In the genomic region with DNA sequence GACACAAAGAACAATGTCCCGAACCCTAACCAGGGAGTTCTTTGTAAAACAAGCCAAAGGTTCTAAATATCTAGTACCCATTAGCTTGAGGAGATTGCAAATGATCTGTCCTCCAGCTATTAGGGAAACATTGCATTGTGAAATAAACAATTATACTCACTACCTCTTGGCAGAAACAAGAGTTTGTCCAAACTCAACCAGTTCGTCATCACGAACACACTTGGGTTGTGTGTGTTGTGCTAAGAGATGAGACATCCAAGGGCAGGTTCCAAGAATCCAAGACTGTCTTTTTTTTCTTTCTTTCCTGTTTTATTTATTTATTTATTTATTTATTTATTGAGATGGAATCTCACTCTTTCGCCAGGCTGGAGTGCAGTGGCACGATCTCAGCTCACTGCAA, we compare ENCODE assay signal across 26 cellular contexts.
"Had no signal": no experiment of that assay in that cellular context is flagged by ENCODE, and none has a peak within 500 bp of the region (broad histone marks: within the 10 kb centered on the region; RNA-seq: fewer than 3 reads in every experiment).

No MANE protein-coding gene starts in this region.

- DNase-seq: activated CD4-positive, alpha-beta memory T cell treated with anti-CD3 and anti-CD28 coated beads for 36 hours; activated CD4-positive, alpha-beta T cell treated with anti-CD3 and anti-CD28 coated beads for 36 hours; activated CD4-positive, alpha-beta T cell treated with anti-CD3 and anti-CD28 coated beads, Interleukin-2, amount 10 ng/mL, durations not matched to agents 24 days and 14 days; activated CD4-positive, CD25-positive, alpha-beta regulatory T cell; activated CD4-positive, CD25-positive, alpha-beta regulatory T cell treated with anti-CD3 and anti-CD28 coated beads, Interleukin-2, amount 50 U/mL, for 72 hours; activated CD8-positive, alpha-beta memory T cell treated with anti-CD3 and anti-CD28 coated beads, Interleukin-2, amount 10 ng/mL, durations not matched to agents 7 days and 5 days; activated CD8-positive, alpha-beta memory T cell treated with anti-CD3 and anti-CD28 coated beads, Interleukin-2, amount 50 U/mL, for 4 hours; activated CD8-positive, alpha-beta T cell treated with anti-CD3 and anti-CD28 coated beads, Interleukin-2, amount 10 ng/mL, durations not matched to agents 7 days and 5 days; activated effector memory CD4-positive, alpha-beta T cell treated with anti-CD3 and anti-CD28 coated beads, Interleukin-2, amount 50 U/mL, for 16 hours; activated naive CD4-positive, alpha-beta T cell treated with anti-CD3 and anti-CD28 coated beads for 36 hours; activated naive CD8-positive, alpha-beta T cell treated with anti-CD3 and anti-CD28 coated beads, Interleukin-2, amount 10 ng/mL, durations not matched to agents 7 days and 5 days; activated T-cell treated with anti-CD3 and anti-CD28 coated beads, Interleukin-2, amount 50 U/mL, for 1 hour; activated T-cell treated with anti-CD3 and anti-CD28 coated beads, Interleukin-2, amount 50 U/mL, for 48 hours; central memory CD4-positive, alpha-beta T cell; cerebellar nuclear complex; colonic mucosa; effector CD8-positive, alpha-beta T cell; esophagus squamous epithelium; foreskin keratinocyte; heart right ventricle; T-helper 2 cell had no signal

- H3K36me3 ChIP-seq: ascending aorta, breast epithelium, cardiac muscle cell, colonic mucosa, esophagus squamous epithelium, gastroesophageal sphincter, heart right ventricle had no signal

- H3K4me3 ChIP-seq: ascending aorta, breast epithelium, cardiac muscle cell, colonic mucosa, esophagus squamous epithelium, gastroesophageal sphincter, heart right ventricle had no signal

- H3K9me3 ChIP-seq: ascending aorta, breast epithelium, colonic mucosa, esophagus squamous epithelium, gastroesophageal sphincter had no signal

- H3K4me1 ChIP-seq: ascending aorta, breast epithelium, colonic mucosa, esophagus squamous epithelium, foreskin keratinocyte, gastroesophageal sphincter, heart right ventricle had no signal

- H3K27me3 ChIP-seq: ascending aorta, breast epithelium, cardiac muscle cell, colonic mucosa, esophagus squamous epithelium, foreskin keratinocyte, gastroesophageal sphincter had no signal

- H3K27ac ChIP-seq: ascending aorta, breast epithelium, cardiac muscle cell, colonic mucosa, epithelial cell of prostate, esophagus squamous epithelium, foreskin keratinocyte, gastroesophageal sphincter, heart right ventricle had no signal
